26 cellular contexts compared by ENCODE assay signal in genomic region chr13:90299238-90299637, GRCh38.
DNase-seq lines count a peak whose midpoint lies in the region; ATAC-seq, FAIRE-seq and TF ChIP-seq lines count a peak whose summit lies in the region.
"Had no signal": no experiment of that assay in that cellular context is flagged by ENCODE, and none has a peak within 500 bp of the region (broad histone marks: within the 10 kb centered on the region; RNA-seq: fewer than 3 reads in every experiment).

No MANE protein-coding gene starts in this region.

- POLR2A ChIA-PET in MCF 10A (lab: Yijun Ruan, JAX) (no interaction called here), H1 (lab: Charles Lee; ENCODE audit: partially characterized antibody) (no interaction called here)

- H3K9me3 ChIP-seq in mammary epithelial cell (replicated peaks; ENCODE audit: insufficient read depth, low read length) (no peaks in the 10 kb centered on the region), H9 (ENCODE audit: control insufficient read depth, low read depth, low read length) (no peaks in the 10 kb centered on the region), H1 (ENCODE audit: insufficient read depth in 2 of 2, low read depth in 1 of 2, low read length in 1 of 2) (no peaks in the 10 kb centered on the region)
- H3K9me3 ChIP-seq: A549; BE2C; BLaER1 treated with 17β-estradiol and CSF1 and Interleukin-3, amounts not matched to agents 10 nM and 100 nM; HAP-1 had no signal

- H3K9me3 Mint-ChIP-seq in MCF 10A (ENCODE audit: unreplicated experiment) (no peaks in the 10 kb centered on the region), H9 (no peaks in the 10 kb centered on the region)
- H3K9me3 Mint-ChIP-seq: HFFc6 had no signal

- intact Hi-C loops in MCF 10A (cut with micrococcal nuclease): no loop called here
- intact Hi-C loops in mammary epithelial cell (cut with micrococcal nuclease): no loop called here

- no peak overlapping the region for H3T11ph ChIP-seq in H9 (ENCODE audit: low read length)

- ATAC-seq in omental fat pad (ENCODE audit: low FRiP score): no peak
- ATAC-seq: A549, GM12878 had no signal

- no peak overlapping the region for H3K18ac ChIP-seq in H9 (ENCODE audit: insufficient read length, low read depth, low read length)
- H3K18ac ChIP-seq in H1 (ENCODE audit: extremely low read depth, low read length): no peak overlapping the region; the same call in 1 of the 2 replicates

- no peak overlapping the region for H2BK5ac ChIP-seq in H9 (ENCODE audit: insufficient read length, low read length)
- H2BK5ac ChIP-seq in H1 (ENCODE audit: low read depth, low read length): no peak overlapping the region

- H2BK120ac ChIP-seq in H9 (ENCODE audit: low read depth, low read length, poor library complexity, severe bottlenecking) (no peak overlapping the region), H1 (replicated peaks; ENCODE audit: low read depth, low read length) (no peak overlapping the region)

- TF ChIP-seq EP300 in H1 (IDR thresholded peaks at IDR 0.05; ENCODE audit: borderline replicate concordance in 1 of 2, low read depth in 2 of 2, low read length in 2 of 2): no peak

- H3K4me1 ChIP-seq in mammary epithelial cell (ENCODE audit: insufficient read depth, low read length): peaks cover 8% of the 10 kb centered on the region
- H3K4me1 ChIP-seq in H9 (ENCODE audit: insufficient read depth, low read length): no peaks in the 10 kb centered on the region; the same call in 1 of the 2 replicates
- H3K4me1 ChIP-seq in H1 (replicated peaks in 1 of 4; ENCODE audit: control insufficient read depth in 3 of 4, insufficient read depth in 4 of 4, low read length in 3 of 4): peaks cover 0 to 2% (median 0%) of the 10 kb centered on the region in 4 experiments; a peak in 1 of 7 replicates
- H3K4me1 ChIP-seq: A549, BE2C, HAP-1 had no signal

- H3K27ac Mint-ChIP-seq in MCF 10A (ENCODE audit: low read depth, unreplicated experiment) (peak overlapping the region; percentile 31), H9 (peak overlapping the region in 2 of 3 experiments; percentile 13 to 47; a peak in 2 of 7 replicates)
- H3K27ac Mint-ChIP-seq: CD14-positive monocyte; CD4-positive, alpha-beta T cell; CD8-positive, alpha-beta memory T cell; HFFc6 had no signal

- H3K79me1 ChIP-seq in H9 (ENCODE audit: insufficient read depth, low read depth, low read length, poor library complexity, severe bottlenecking) (no peaks in the 10 kb centered on the region), H1 (ENCODE audit: low read depth, low read length) (no peaks in the 10 kb centered on the region)

- no peaks in the 10 kb centered on the region for H4K20me1 ChIP-seq in mammary epithelial cell (ENCODE audit: insufficient read depth, low read length)
- H4K20me1 ChIP-seq in H9 (ENCODE audit: control insufficient read depth, insufficient read depth, insufficient read length): no peaks in the 10 kb centered on the region
- no peaks in the 10 kb centered on the region for H4K20me1 ChIP-seq in H1 (replicated peaks in 1 of 2; ENCODE audit: control insufficient read depth in 1 of 2, insufficient read depth in 2 of 2, low read length in 2 of 2)
- H4K20me1 ChIP-seq: BLaER1 treated with 17β-estradiol and CSF1 and Interleukin-3, amounts not matched to agents 10 nM and 100 nM had no signal

- H3K4me3 Mint-ChIP-seq in MCF 10A (ENCODE audit: unreplicated experiment) (no peak overlapping the region), H9 (no peak overlapping the region)
- H3K4me3 Mint-ChIP-seq: CD14-positive monocyte; CD4-positive, alpha-beta T cell; CD8-positive, alpha-beta memory T cell; HFFc6 had no signal

- H3K79me2 ChIP-seq in mammary epithelial cell (ENCODE audit: insufficient read depth, low read length) (no peaks in the 10 kb centered on the region), H9 (ENCODE audit: insufficient read depth, low read length) (no peaks in the 10 kb centered on the region), H1 (ENCODE audit: control insufficient read depth in 1 of 2, insufficient read depth in 2 of 2, low read length in 2 of 2) (no peaks in the 10 kb centered on the region)

- in situ Hi-C loops in mammary epithelial cell (cut with MboI; ENCODE audit: low sequenced_read_pairs in 2 of 2): no loop called here
- in situ Hi-C loops in KBM-7 (cut with MboI; ENCODE audit: low pct_unique_long_range_greater_than_20kb, low sequenced_read_pairs): no loop called here

- H3K36me3 Mint-ChIP-seq in MCF 10A (ENCODE audit: insufficient read depth, unreplicated experiment) (no peaks in the 10 kb centered on the region), H9 (ENCODE audit: insufficient read depth in 1 of 3, low read depth in 3 of 3) (no peaks in the 10 kb centered on the region)
- H3K36me3 Mint-ChIP-seq: CD14-positive monocyte; CD8-positive, alpha-beta memory T cell had no signal

- peaks cover 5% of the 10 kb centered on the region for H3K4me1 Mint-ChIP-seq in MCF 10A (ENCODE audit: insufficient read depth, unreplicated experiment)
- peaks cover 5 to 7% of the 10 kb centered on the region in 2 experiments for H3K4me1 Mint-ChIP-seq in H9
- H3K4me1 Mint-ChIP-seq: CD14-positive monocyte; CD8-positive, alpha-beta memory T cell had no signal

- DNase-seq in MCF 10A (ENCODE audit: unreplicated experiment) (no peak), mammary epithelial cell (no peak), H9 (no peak), H1 (ENCODE audit: low read depth in 1 of 2, low spot score in 2 of 2) (no peak), KBM-7 (no peak), omental fat pad (ENCODE audit: low spot score) (no peak)
- no peak for DNase-seq in activated T-cell treated with anti-CD3 and anti-CD28 coated beads, Interleukin-2, amount 50 U/mL, for 1 hour
- DNase-seq: 8988T; ACHN; AML-193; BE2C; CD4-positive, alpha-beta T cell; CD8-positive, alpha-beta memory T cell; DMS 273 treated with DMSO at 0.1 percent for 48 hours; DMS79; EL; GDM1; GM23248; HFFc6 had no signal

- H3K27me3 Mint-ChIP-seq in MCF 10A (ENCODE audit: insufficient read depth, unreplicated experiment): no peaks in the 10 kb centered on the region
- no peaks in the 10 kb centered on the region for H3K27me3 Mint-ChIP-seq in H9 (ENCODE audit: low read depth)
- H3K27me3 Mint-ChIP-seq: CD4-positive, alpha-beta T cell; CD8-positive, alpha-beta memory T cell had no signal

- dilution Hi-C loops in mammary epithelial cell (cut with HindIII; ENCODE audit: low sequenced_read_pairs): no loop called here

- H3K56ac ChIP-seq in H9 (ENCODE audit: insufficient read length, low read depth, low read length) (no peak overlapping the region), H1 (replicated peaks; ENCODE audit: insufficient read length, low read depth, low read length) (no peak overlapping the region)

- H3K4me2 ChIP-seq in mammary epithelial cell (ENCODE audit: insufficient read depth, low read depth, low read length) (no peak overlapping the region), H9 (ENCODE audit: insufficient read depth, insufficient read length, low read length) (no peak overlapping the region), H1 (ENCODE audit: insufficient read depth in 1 of 2, low read depth in 2 of 2, low read length in 2 of 2) (no peak overlapping the region)
- H3K4me2 ChIP-seq: A549; BLaER1 treated with 17β-estradiol and CSF1 and Interleukin-3, amounts not matched to agents 10 nM and 100 nM had no signal

- no peaks in the 10 kb centered on the region for H3K23me2 ChIP-seq in H9 (ENCODE audit: insufficient read length, low read depth, low read length, poor library complexity, severe bottlenecking)
- H3K23me2 ChIP-seq in H1 (ENCODE audit: low read depth, low read length): no peaks in the 10 kb centered on the region

- no peak overlapping the region for H4K8ac ChIP-seq in H9 (replicated peaks; ENCODE audit: insufficient read length, low read depth, low read length)
- no peak overlapping the region for H4K8ac ChIP-seq in H1 (ENCODE audit: extremely low read depth, insufficient read depth, low read length)

- H3K36me3 ChIP-seq in mammary epithelial cell (ENCODE audit: insufficient read depth, low read length): no peaks in the 10 kb centered on the region
- H3K36me3 ChIP-seq in H1 (ENCODE audit: control insufficient read depth in 2 of 4, insufficient read depth in 4 of 4, low read length in 3 of 4): no peaks in the 10 kb centered on the region
- H3K36me3 ChIP-seq: BE2C; BLaER1 treated with 17β-estradiol and CSF1 and Interleukin-3, amounts not matched to agents 10 nM and 100 nM; HAP-1 had no signal

- H3K4me3 ChIP-seq in mammary epithelial cell (replicated peaks in 1 of 3; ENCODE audit: insufficient read depth in 1 of 3, low read depth in 2 of 3, low read length in 3 of 3) (no peak overlapping the region), H1 (ENCODE audit: extremely low read depth in 1 of 4, insufficient read depth in 2 of 4, low read depth in 3 of 4, low read length in 4 of 4) (no peak overlapping the region)
- H3K4me3 ChIP-seq: A549; BLaER1 treated with 17β-estradiol and CSF1 and Interleukin-3, amounts not matched to agents 10 nM and 100 nM; GM12878; GM23248; HAP-1 had no signal

- 93% methylated on average over 5 of the region's 5 CpGs for WGBS in mammary epithelial cell (ENCODE audit: low coverage, missing lambda C conversion rate)
- no CpG with 5 or more reads among the region's 5 CpGs for WGBS in H9 (ENCODE audit: extremely low coverage, insufficient read length, low lambda C conversion rate)
- 96% methylated on average over 5 of the region's 5 CpGs; no CpG with 5 or more reads in 1 of the 2 experiments for WGBS in H1 (ENCODE audit: extremely low coverage in 1 of 2, insufficient coverage in 1 of 2, insufficient read length in 1 of 2, insufficient replicate concordance in 2 of 2, low coverage in 1 of 2, low lambda C conversion rate in 2 of 2, missing lambda C conversion rate in 1 of 2), 2 experiments

- BruUV-seq in MCF 10A (replicated peaks; lab: Mats Ljungman, UMichigan) (no TSS peak), mammary epithelial cell (replicated peaks; lab: Mats Ljungman, UMichigan) (no TSS peak)

- TF ChIP-seq CTCF in MCF 10A (IDR thresholded peaks at IDR 0.05; ENCODE audit: unreplicated experiment) (no peak), mammary epithelial cell (conservative IDR thresholded peaks at IDR 0.05 in 1 of 2, IDR thresholded peaks at IDR 0.05 in 1 of 2; ENCODE audit: extremely low read depth in 1 of 2, insufficient read depth in 1 of 2, low read depth in 1 of 2, low read length in 2 of 2) (no peak), H9 (conservative IDR thresholded peaks at IDR 0.05) (no peak), H1 (IDR thresholded peaks at IDR 0.05; ENCODE audit: control extremely low read depth in 1 of 3, insufficient read depth in 1 of 3, low read depth in 1 of 3, low read length in 3 of 3) (no peak), omental fat pad (IDR thresholded peaks at IDR 0.05) (no peak)

- H2BK12ac ChIP-seq in H9 (ENCODE audit: insufficient read length, low read depth, low read length) (no peak overlapping the region), H1 (ENCODE audit: low read depth, low read length) (no peak overlapping the region)

- no peak overlapping the region for H3K14ac ChIP-seq in H9 (ENCODE audit: insufficient read depth, low read length)
- H3K14ac ChIP-seq in H1 (ENCODE audit: insufficient read length): no peak overlapping the region

- TF ChIP-seq RAD21 in H1 (IDR thresholded peaks at IDR 0.05 in 1 of 2, conservative IDR thresholded peaks at IDR 0.05 in 1 of 2; ENCODE audit: low read depth in 2 of 2, low read length in 2 of 2): no peak

- no peak for TF ChIP-seq POLR2A in H1 (IDR thresholded peaks at IDR 0.05; ENCODE audit: control extremely low read depth in 1 of 2, low read depth in 2 of 2, low read length in 2 of 2)

- no peak overlapping the region for H4K5ac ChIP-seq in H9 (ENCODE audit: insufficient read length, low read depth, low read length)
- H4K5ac ChIP-seq in H1 (ENCODE audit: insufficient read length, low read depth, low read length): no peak overlapping the region

- H2AK5ac ChIP-seq in H9 (ENCODE audit: insufficient read length, low read length) (no peak overlapping the region), H1 (ENCODE audit: low read depth, low read length) (no peak overlapping the region; the same call in 1 of the 2 replicates)

- H3K27me3 ChIP-seq in mammary epithelial cell (ENCODE audit: insufficient read depth, low read length) (no peaks in the 10 kb centered on the region), H9 (ENCODE audit: insufficient read depth, low read length) (no peaks in the 10 kb centered on the region), H1 (replicated peaks in 1 of 4; ENCODE audit: control insufficient read depth in 3 of 4, extremely low read depth in 1 of 4, insufficient read depth in 3 of 4, low read length in 3 of 4) (no peaks in the 10 kb centered on the region)
- H3K27me3 ChIP-seq: BE2C; BLaER1 treated with 17β-estradiol and CSF1 and Interleukin-3, amounts not matched to agents 10 nM and 100 nM had no signal

- H2AFZ ChIP-seq in mammary epithelial cell (ENCODE audit: low read depth, low read length) (no peak overlapping the region), H9 (ENCODE audit: low read length) (no peak overlapping the region), H1 (ENCODE audit: low read length) (no peak overlapping the region)
- H2AFZ ChIP-seq: GM23248 had no signal

- no peak for FAIRE-seq in H1 (lab: Jason Lieb, UNC)
- FAIRE-seq: A549, D721Med, GM12878, GM19239 had no signal

- H3K23ac ChIP-seq in H9 (ENCODE audit: insufficient read length, low read depth, low read length): no peak overlapping the region
- H3K23ac ChIP-seq in H1 (ENCODE audit: insufficient read length): no peak overlapping the region

- H2BK15ac ChIP-seq in H9 (ENCODE audit: low read depth, low read length) (no peak overlapping the region), H1 (ENCODE audit: low read length) (no peak overlapping the region)

- CTCF ChIA-PET in MCF 10A (lab: Yijun Ruan, JAX): no interaction called here
- CTCF ChIA-PET in mammary epithelial cell (lab: Charles Lee; ENCODE audit: low non-redundant PET): no interaction called here
- CTCF ChIA-PET in H1 (lab: Charles Lee; ENCODE audit: partially characterized antibody): interaction anchor here (0.6 to 1.3 kb wide), 3 partner anchors 19 to 962 kb away, joined by 3 to 5 read pairs (median 3); no protein-coding TSS in a partner anchor

- no peak overlapping the region for H3K9ac ChIP-seq in mammary epithelial cell (ENCODE audit: insufficient read depth, low read length)
- no peak overlapping the region for H3K9ac ChIP-seq in H9 (ENCODE audit: extremely low read depth, insufficient read length, low read length)
- no peak overlapping the region for H3K9ac ChIP-seq in H1 (replicated peaks in 1 of 4; ENCODE audit: extremely low read depth in 1 of 4, low read depth in 3 of 4, low read length in 3 of 4)
- H3K9ac ChIP-seq: BLaER1 treated with 17β-estradiol and CSF1 and Interleukin-3, amounts not matched to agents 10 nM and 100 nM; GM23248 had no signal

- H4K91ac ChIP-seq in H9 (ENCODE audit: insufficient read length, low read depth, low read length) (no peak overlapping the region), H1 (replicated peaks; ENCODE audit: insufficient read length, low read length) (no peak overlapping the region)

- no peak overlapping the region for H3K27ac ChIP-seq in mammary epithelial cell (ENCODE audit: insufficient read depth, low read depth, low read length)
- no peak overlapping the region for H3K27ac ChIP-seq in H9 (ENCODE audit: insufficient read length, low read depth, low read length)
- no peak overlapping the region for H3K27ac ChIP-seq in H1 (ENCODE audit: low read depth, low read length)
- H3K27ac ChIP-seq: A549; BLaER1 treated with 17β-estradiol and CSF1 and Interleukin-3, amounts not matched to agents 10 nM and 100 nM; GM23248 had no signal

- H2BK20ac ChIP-seq in H9 (ENCODE audit: low read depth, low read length, poor library complexity, severe bottlenecking): no peak overlapping the region
- no peak overlapping the region for H2BK20ac ChIP-seq in H1 (ENCODE audit: low read length)

- H3K4ac ChIP-seq in H9 (ENCODE audit: low read depth, low read length): no peak overlapping the region
- peak overlapping the region; percentile 92 for H3K4ac ChIP-seq in H1 (replicated peaks; ENCODE audit: insufficient read length, low read depth, low read length)
